Comparison of ENCODE assay signal across 21 cellular contexts in the genomic region with DNA sequence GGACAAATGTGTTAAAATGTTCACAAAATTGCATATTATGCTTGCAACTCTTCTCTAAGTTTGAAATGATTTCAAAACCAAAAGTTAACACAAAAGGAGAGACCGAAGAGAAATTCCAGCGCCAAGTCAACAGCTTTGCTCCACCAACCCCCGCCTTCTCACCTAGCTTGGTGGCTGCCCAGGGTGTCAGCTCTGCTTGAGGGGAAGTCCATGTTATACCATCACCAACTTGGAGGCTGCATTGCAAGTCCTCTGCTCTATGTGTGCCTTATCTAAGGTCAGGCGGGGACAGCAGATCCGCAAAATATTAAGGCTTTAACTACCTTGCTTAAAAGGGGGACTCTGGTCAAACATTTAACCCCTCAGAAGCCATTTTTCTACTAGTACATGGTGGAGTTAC. TPM values are rescaled to one million over a fixed set of nuclear protein-coding genes. Genes with fewer than 3 reads are reported as not detected.
"Had no signal": no experiment of that assay in that cellular context is flagged by ENCODE, and none has a peak within 500 bp of the region (broad histone marks: within the 10 kb centered on the region; RNA-seq: fewer than 3 reads in every experiment).

No MANE protein-coding gene starts in this region.

- DNase-seq: activated CD4-positive, alpha-beta T cell treated with anti-CD3 and anti-CD28 coated beads, Interleukin-2, amount 10 ng/mL, durations not matched to agents 7 days and 5 days; activated CD4-positive, CD25-positive, alpha-beta regulatory T cell treated with anti-CD3 and anti-CD28 coated beads, Interleukin-2, amount 50 U/mL, for 72 hours; activated CD8-positive, alpha-beta memory T cell treated with anti-CD3 and anti-CD28 coated beads, Interleukin-2, amount 10 ng/mL, durations not matched to agents 7 days and 5 days; activated CD8-positive, alpha-beta T cell treated with anti-CD3 and anti-CD28 coated beads for 36 hours; activated gamma-delta T cell; activated naive CD4-positive, alpha-beta T cell treated with anti-CD3 and anti-CD28 coated beads, Interleukin-2, amount 50 U/mL, for 16 hours; activated naive CD8-positive, alpha-beta T cell treated with anti-CD3 and anti-CD28 coated beads, Interleukin-2, amount 50 U/mL, for 24 hours; activated T-cell treated with anti-CD3 and anti-CD28 coated beads for 4 hours; body of pancreas; cortex of kidney; heart right ventricle; left colon; small intestine; stimulated activated CD4-positive, alpha-beta T cell treated with anti-CD3 and anti-CD28 coated beads, Interleukin-15, amount 100 ng/mL, for 24 hours; stimulated activated naive CD4-positive, alpha-beta T cell; testis; WERI-Rb-1 had no signal

- H3K9me3 ChIP-seq: body of pancreas, heart right ventricle, testis had no signal

- ATAC-seq: activated CD8-positive, alpha-beta memory T cell treated with anti-CD3 and anti-CD28 coated beads, Interleukin-2, amount 10 ng/mL, durations not matched to agents 7 days and 5 days; activated CD8-positive, alpha-beta T cell treated with anti-CD3 and anti-CD28 coated beads for 36 hours; activated naive CD8-positive, alpha-beta T cell treated with anti-CD3 and anti-CD28 coated beads, Interleukin-2, amount 50 U/mL, for 24 hours; body of pancreas; left colon; sciatic nerve; T-cell had no signal

- H3K36me3 ChIP-seq: cardiac muscle cell, WERI-Rb-1 had no signal

- H3K27ac ChIP-seq: body of pancreas, cardiac muscle cell, testis, WERI-Rb-1 had no signal

- H3K27me3 Mint-ChIP-seq: activated CD4-positive, alpha-beta T cell treated with anti-CD3 and anti-CD28 coated beads, Interleukin-2, amount 10 ng/mL, durations not matched to agents 7 days and 5 days; activated CD8-positive, alpha-beta T cell treated with anti-CD3 and anti-CD28 coated beads for 36 hours; activated naive CD8-positive, alpha-beta T cell treated with anti-CD3 and anti-CD28 coated beads, Interleukin-2, amount 50 U/mL, for 24 hours had no signal

- H3K27ac Mint-ChIP-seq: activated CD4-positive, alpha-beta T cell treated with anti-CD3 and anti-CD28 coated beads, Interleukin-2, amount 10 ng/mL, durations not matched to agents 7 days and 5 days; activated CD8-positive, alpha-beta memory T cell treated with anti-CD3 and anti-CD28 coated beads, Interleukin-2, amount 10 ng/mL, durations not matched to agents 7 days and 5 days; activated CD8-positive, alpha-beta T cell treated with anti-CD3 and anti-CD28 coated beads for 36 hours; activated naive CD8-positive, alpha-beta T cell treated with anti-CD3 and anti-CD28 coated beads, Interleukin-2, amount 50 U/mL, for 24 hours; T-cell; T-helper 2 cell treated with Interferon-gamma antibody and Interleukin-4, amounts not matched to agents 5 μg/mL and 100 μg/mL, for 36 hours had no signal

- H3K9me3 Mint-ChIP-seq: activated CD4-positive, alpha-beta T cell treated with anti-CD3 and anti-CD28 coated beads, Interleukin-2, amount 10 ng/mL, durations not matched to agents 7 days and 5 days; activated CD8-positive, alpha-beta T cell treated with anti-CD3 and anti-CD28 coated beads for 36 hours; activated naive CD8-positive, alpha-beta T cell treated with anti-CD3 and anti-CD28 coated beads, Interleukin-2, amount 50 U/mL, for 24 hours; T-cell; T-helper 2 cell treated with Interferon-gamma antibody and Interleukin-4, amounts not matched to agents 5 μg/mL and 100 μg/mL, for 36 hours had no signal

- H3K4me1 ChIP-seq: body of pancreas had no signal

- H3K4me3 ChIP-seq: body of pancreas, cardiac muscle cell, heart right ventricle, testis had no signal

- H3K4me3 Mint-ChIP-seq: activated CD4-positive, alpha-beta T cell treated with anti-CD3 and anti-CD28 coated beads, Interleukin-2, amount 10 ng/mL, durations not matched to agents 7 days and 5 days; activated CD8-positive, alpha-beta memory T cell treated with anti-CD3 and anti-CD28 coated beads, Interleukin-2, amount 10 ng/mL, durations not matched to agents 7 days and 5 days; activated CD8-positive, alpha-beta T cell treated with anti-CD3 and anti-CD28 coated beads for 36 hours; activated naive CD8-positive, alpha-beta T cell treated with anti-CD3 and anti-CD28 coated beads, Interleukin-2, amount 50 U/mL, for 24 hours; T-cell; T-helper 2 cell treated with Interferon-gamma antibody and Interleukin-4, amounts not matched to agents 5 μg/mL and 100 μg/mL, for 36 hours had no signal

- H3K4me1 Mint-ChIP-seq: activated CD4-positive, alpha-beta T cell treated with anti-CD3 and anti-CD28 coated beads, Interleukin-2, amount 10 ng/mL, durations not matched to agents 7 days and 5 days; activated CD8-positive, alpha-beta memory T cell treated with anti-CD3 and anti-CD28 coated beads, Interleukin-2, amount 10 ng/mL, durations not matched to agents 7 days and 5 days; activated naive CD8-positive, alpha-beta T cell treated with anti-CD3 and anti-CD28 coated beads, Interleukin-2, amount 50 U/mL, for 24 hours; T-cell had no signal

- H3K27me3 ChIP-seq: body of pancreas, cardiac muscle cell, heart right ventricle, testis had no signal

- H3K36me3 Mint-ChIP-seq: activated CD8-positive, alpha-beta memory T cell treated with anti-CD3 and anti-CD28 coated beads, Interleukin-2, amount 10 ng/mL, durations not matched to agents 7 days and 5 days; T-cell had no signal

RNA-seq across cellular contexts. Expression of gene CCNJL, which starts 14.6 kb away (rescaled TPM):
- total RNA-seq: activated CD4-positive, alpha-beta T cell treated with anti-CD3 and anti-CD28 coated beads, Interleukin-2, amount 10 ng/mL, durations not matched to agents 7 days and 5 days; activated CD8-positive, alpha-beta T cell treated with anti-CD3 and anti-CD28 coated beads for 36 hours had no signal
